1 cellular context compared by ENCODE assay signal in genomic region chr2:25559148-25559547, GRCh38.
TF ChIP-seq lines count a peak whose summit lies in the region.

No MANE protein-coding gene starts in this region.

TF ChIP-seq in IMR-90, 13 proteins besides CTCF, POLR2A, EP300 and RAD21 (continued from another document):
- TF ChIP-seq, protein P1, sequence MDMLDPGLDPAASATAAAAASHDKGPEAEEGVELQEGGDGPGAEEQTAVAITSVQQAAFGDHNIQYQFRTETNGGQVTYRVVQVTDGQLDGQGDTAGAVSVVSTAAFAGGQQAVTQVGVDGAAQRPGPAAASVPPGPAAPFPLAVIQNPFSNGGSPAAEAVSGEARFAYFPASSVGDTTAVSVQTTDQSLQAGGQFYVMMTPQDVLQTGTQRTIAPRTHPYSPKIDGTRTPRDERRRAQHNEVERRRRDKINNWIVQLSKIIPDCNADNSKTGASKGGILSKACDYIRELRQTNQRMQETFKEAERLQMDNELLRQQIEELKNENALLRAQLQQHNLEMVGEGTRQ (IDR thresholded peaks at IDR 0.05; ENCODE audit: low read depth, low read length) = no peak
- TF ChIP-seq BHLHE40 (IDR thresholded peaks at IDR 0.05; ENCODE audit: low read depth, low read length) = no peak
- no peak for TF ChIP-seq MAFK (IDR thresholded peaks at IDR 0.05; ENCODE audit: low read depth, low read length)
- no peak for TF ChIP-seq SMC3 (IDR thresholded peaks at IDR 0.05; ENCODE audit: low read depth, low read length)
- no peak for TF ChIP-seq MAZ (IDR thresholded peaks at IDR 0.05; ENCODE audit: borderline replicate concordance, low read depth, low read length)
- no peak for TF ChIP-seq RFX5 (IDR thresholded peaks at IDR 0.05; ENCODE audit: low read depth, low read length)
- no peak for TF ChIP-seq MXI1 (IDR thresholded peaks at IDR 0.05; ENCODE audit: borderline replicate concordance, low read depth, low read length)
- TF ChIP-seq NFE2L2 (IDR thresholded peaks at IDR 0.05; ENCODE audit: low read depth, low read length) = no peak
- no peak for TF ChIP-seq CEBPB (IDR thresholded peaks at IDR 0.05; ENCODE audit: low read depth, low read length)
- TF ChIP-seq CHD1 (IDR thresholded peaks at IDR 0.05; ENCODE audit: low read depth, low read length) = no peak
- TF ChIP-seq FOS (IDR thresholded peaks at IDR 0.05; ENCODE audit: low read depth, low read length) = no peak
